ENCODE assay signal across 14 cellular contexts in genomic region chrX:118520858-118521206, GRCh38. TPM values are rescaled to one million over a fixed set of nuclear protein-coding genes. Genes with fewer than 3 reads are reported as not detected.
DNase-seq lines count a peak whose midpoint lies in the region; ATAC-seq and TF ChIP-seq lines count a peak whose summit lies in the region.
"Had no signal": no experiment of that assay in that cellular context is flagged by ENCODE, and none has a peak within 500 bp of the region (broad histone marks: within the 10 kb centered on the region; RNA-seq: fewer than 3 reads in every experiment).

No MANE protein-coding gene starts in this region.

- H3K4me3 ChIP-seq in ascending aorta (no peak overlapping the region), A673 (ENCODE audit: low read depth, low read length, poor library complexity, severe bottlenecking) (no peak overlapping the region)
- H3K4me3 ChIP-seq: dorsolateral prefrontal cortex had no signal

- POLR2A ChIA-PET in naive thymus-derived CD8-positive, alpha-beta T cell (lab: Charles Lee) = interaction anchor here (3.7 kb wide), 1 partner anchor 25 kb away, joined by 14 read pairs; the partner anchor contains the start of gene DOCK11
- POLR2A ChIA-PET in A673 (lab: Charles Lee; ENCODE audit: low non-redundant PET) = no interaction called here

- no TSS peak for BruUV-seq in A673 (replicated peaks; lab: Mats Ljungman, UMichigan)

- ATAC-seq in naive thymus-derived CD8-positive, alpha-beta T cell = no peak

- CTCF ChIA-PET in A673 (lab: Charles Lee) = no interaction called here

- peaks cover 0 to 15% of the 10 kb centered on the region in 2 donors for H3K4me1 ChIP-seq in ascending aorta
- H3K4me1 ChIP-seq in A673 (ENCODE audit: insufficient read depth, low read length, poor library complexity, severe bottlenecking) = peaks cover 2% of the 10 kb centered on the region

- H3K27me3 Mint-ChIP-seq in naive thymus-derived CD8-positive, alpha-beta T cell = no peaks in the 10 kb centered on the region

- H3K27ac ChIP-seq in ascending aorta = peak overlapping the region; percentile 57 to 73
- no peak overlapping the region for H3K27ac ChIP-seq in A673 (ENCODE audit: low read depth, low read length, poor library complexity, severe bottlenecking)
- H3K27ac ChIP-seq: dorsolateral prefrontal cortex had no signal

- TF ChIP-seq CTCF in ascending aorta (IDR thresholded peaks at IDR 0.05) = no peak
- TF ChIP-seq CTCF in A673 (conservative IDR thresholded peaks at IDR 0.05; ENCODE audit: low read depth, low read length) = no peak

- H3K27me3 ChIP-seq in ascending aorta = no peaks in the 10 kb centered on the region
- H3K27me3 ChIP-seq in A673 (replicated peaks; ENCODE audit: insufficient read depth, low read depth, low read length, poor library complexity) = no peaks in the 10 kb centered on the region

- H3K4me3 Mint-ChIP-seq in naive thymus-derived CD8-positive, alpha-beta T cell = peak overlapping the region in 6 of 10 donors; percentile 2 to 51 (median 42)
- H3K4me3 Mint-ChIP-seq: CD14-positive monocyte had no signal

- DNase-seq in A172 (ENCODE audit: low spot score) (peak; percentile 12), Daoy (ENCODE audit: low read depth) (peak; percentile 13), ascending aorta (ENCODE audit: low spot score in 2 of 2) (no peak), NCI-H187 treated with DMSO at 0.1 percent for 48 hours (lab: John Stamatoyannopoulos, UW) (no peak), NCI-H2107 (lab: John Stamatoyannopoulos, UW) (no peak), NCI-H345 treated with DMSO at 0.1 percent for 48 hours (lab: John Stamatoyannopoulos, UW; ENCODE audit: unreplicated experiment) (no peak), A673 (ENCODE audit: low spot score) (no peak)
- DNase-seq in naive thymus-derived CD8-positive, alpha-beta T cell = no peak
- DNase-seq: activated CD4-positive, CD25-positive, alpha-beta regulatory T cell; dorsolateral prefrontal cortex; foreskin melanocyte; NCI-H1436; NCI-H748 treated with DMSO at 0.1 percent for 48 hours had no signal

- H3K36me3 ChIP-seq in ascending aorta (no peaks in the 10 kb centered on the region), A673 (ENCODE audit: insufficient read depth, low read length, poor library complexity, severe bottlenecking) (no peaks in the 10 kb centered on the region)

- intact Hi-C loops in ascending aorta (cut with DNase I) = no loop called here
- intact Hi-C loops in A673 (cut with micrococcal nuclease; ENCODE audit: unreplicated experiment) = no loop called here

- peaks cover 0 to 11% (median 0%) of the 10 kb centered on the region in 3 donors for H3K36me3 Mint-ChIP-seq in naive thymus-derived CD8-positive, alpha-beta T cell
- H3K36me3 Mint-ChIP-seq: CD14-positive monocyte had no signal

- H3K9me3 Mint-ChIP-seq in naive thymus-derived CD8-positive, alpha-beta T cell = no peaks in the 10 kb centered on the region

- H3K4me1 Mint-ChIP-seq in naive thymus-derived CD8-positive, alpha-beta T cell = peaks cover 14 to 73% (median 64%) of the 10 kb centered on the region in 4 donors

- peak overlapping the region; percentile 28 to 95 (median 83) for H3K27ac Mint-ChIP-seq in naive thymus-derived CD8-positive, alpha-beta T cell

- H3K9me3 ChIP-seq in ascending aorta (no peaks in the 10 kb centered on the region), A673 (ENCODE audit: low read depth, low read length, poor library complexity, severe bottlenecking) (no peaks in the 10 kb centered on the region)

RNA-seq across cellular contexts. Expression of gene DOCK11, which starts 25.2 kb away (rescaled TPM):
- total RNA-seq in A172 (2014; rRNA removed; shearing (Covaris generic)) = 26.5 and 32.7 TPM in 2 replicates
- 5.0 and 5.1 TPM in 2 replicates for total RNA-seq in Daoy (2014; rRNA removed; shearing (Covaris generic))
- total RNA-seq in ascending aorta = 23.0 TPM
- total RNA-seq in naive thymus-derived CD8-positive, alpha-beta T cell = 100 to 1,000 TPM; 110 to 116 TPM
- polyA plus RNA-seq in naive thymus-derived CD8-positive, alpha-beta T cell = 10 to 100 TPM; 20.9 to 26.6 (median 24.1) TPM
- 2.1 and 2.2 TPM in 2 replicates for total RNA-seq in A673 (2021)

Comparison
In these comparisons a context has a peak if more than half of its experiments do, and no peak if none do; other contexts are left out.
1. DNase-seq: peak in A172 (single experiment) and Daoy (single experiment); none in ascending aorta (0 of 2), naive thymus-derived CD8-positive, alpha-beta T cell (0 of 10), NCI-H187 treated with DMSO at 0.1 percent for 48 hours (single experiment), NCI-H2107 (single experiment), NCI-H345 treated with DMSO at 0.1 percent for 48 hours (single experiment) and A673 (single experiment).